ENCODE assay signal across 1 cellular context in the genomic region with DNA sequence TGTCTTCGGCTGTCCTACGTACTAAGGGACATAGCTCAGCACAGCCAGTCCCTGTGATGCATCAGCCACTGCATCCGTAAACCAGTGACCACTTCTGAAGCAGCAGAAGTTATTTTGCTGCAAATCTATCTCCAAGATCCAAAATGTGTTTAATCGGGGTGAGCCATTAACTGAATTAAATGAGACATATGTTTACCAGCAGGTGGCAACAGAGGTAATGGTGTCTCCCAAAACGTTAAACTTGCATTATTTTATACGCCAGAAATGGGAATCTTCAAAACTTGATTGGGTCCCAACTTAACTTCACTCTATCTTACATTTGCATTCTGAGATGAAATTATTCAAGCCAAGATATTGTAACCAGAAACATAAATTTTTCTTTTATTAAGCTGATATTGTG.
TF ChIP-seq lines count a peak whose summit lies in the region.

No MANE protein-coding gene starts in this region.

TF ChIP-seq in H1, 55 proteins besides CTCF, POLR2A, EP300 and RAD21 (continued from another document):
- no peak for TF ChIP-seq SP2 (IDR thresholded peaks at IDR 0.05; ENCODE audit: low read length)
- no peak for TF ChIP-seq RXRA (IDR thresholded peaks at IDR 0.05; ENCODE audit: insufficient read depth, low read depth, low read length)
- TF ChIP-seq, protein P1, sequence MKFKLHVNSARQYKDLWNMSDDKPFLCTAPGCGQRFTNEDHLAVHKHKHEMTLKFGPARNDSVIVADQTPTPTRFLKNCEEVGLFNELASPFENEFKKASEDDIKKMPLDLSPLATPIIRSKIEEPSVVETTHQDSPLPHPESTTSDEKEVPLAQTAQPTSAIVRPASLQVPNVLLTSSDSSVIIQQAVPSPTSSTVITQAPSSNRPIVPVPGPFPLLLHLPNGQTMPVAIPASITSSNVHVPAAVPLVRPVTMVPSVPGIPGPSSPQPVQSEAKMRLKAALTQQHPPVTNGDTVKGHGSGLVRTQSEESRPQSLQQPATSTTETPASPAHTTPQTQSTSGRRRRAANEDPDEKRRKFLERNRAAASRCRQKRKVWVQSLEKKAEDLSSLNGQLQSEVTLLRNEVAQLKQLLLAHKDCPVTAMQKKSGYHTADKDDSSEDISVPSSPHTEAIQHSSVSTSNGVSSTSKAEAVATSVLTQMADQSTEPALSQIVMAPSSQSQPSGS (IDR thresholded peaks at IDR 0.05; ENCODE audit: low read length): no peak
- TF ChIP-seq SIX5 (IDR thresholded peaks at IDR 0.05; ENCODE audit: low read depth, low read length): no peak
- TF ChIP-seq EZH2 (IDR thresholded peaks at IDR 0.05; ENCODE audit: low read depth, low read length, severe bottlenecking): no peak
- TF ChIP-seq TAF7 (optimal IDR thresholded peaks at IDR 0.05; ENCODE audit: borderline replicate concordance, low read depth, low read length): no peak
- no peak for TF ChIP-seq KDM1A (IDR thresholded peaks at IDR 0.05; ENCODE audit: borderline replicate concordance, low read length)
- TF ChIP-seq FOSL1 (IDR thresholded peaks at IDR 0.05; ENCODE audit: insufficient read depth, low read depth, low read length): no peak
- TF ChIP-seq GTF2F1 (IDR thresholded peaks at IDR 0.05; ENCODE audit: borderline replicate concordance, low read depth, low read length): no peak
